ENCODE assay signal across 8 cellular contexts in the genomic region with DNA sequence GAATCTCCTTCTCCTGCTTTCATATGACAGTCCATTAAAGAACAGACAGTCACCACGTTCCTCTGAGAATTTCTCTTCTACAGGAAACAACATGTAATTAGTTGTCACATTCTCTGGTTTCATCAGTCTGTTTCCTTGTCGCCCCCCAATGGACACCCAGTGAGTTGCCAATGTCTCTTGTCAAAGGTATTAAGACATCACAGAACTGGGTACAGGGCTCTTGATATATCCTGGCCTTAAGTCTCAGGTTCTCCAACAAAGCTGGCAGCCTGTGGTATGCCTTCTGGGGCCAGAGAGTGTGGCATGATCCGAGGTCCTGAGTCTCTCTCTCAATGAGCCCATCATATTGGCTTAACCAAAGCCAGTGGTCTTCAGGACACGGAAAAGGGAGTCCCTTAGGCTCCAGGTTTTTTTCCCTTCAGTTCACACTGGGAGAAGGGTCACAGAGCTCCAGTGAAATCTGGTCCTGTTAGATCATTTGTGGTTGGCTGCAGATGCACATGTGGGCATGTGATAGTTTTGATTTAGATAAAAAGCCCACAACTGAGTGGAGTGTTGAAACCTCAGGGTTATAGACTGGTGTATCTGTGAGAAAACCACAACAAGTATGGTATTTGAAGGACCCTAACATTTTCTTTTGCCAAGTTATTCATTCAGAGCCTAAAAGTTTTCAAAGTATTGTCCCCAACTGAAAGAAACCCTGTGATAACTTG. TPM values are rescaled to one million over a fixed set of nuclear protein-coding genes. Genes with fewer than 3 reads are reported as not detected.
DNase-seq lines count a peak whose midpoint lies in the region; ATAC-seq, FAIRE-seq and TF ChIP-seq lines count a peak whose summit lies in the region.

No MANE protein-coding gene starts in this region.

- H2BK5ac ChIP-seq in trophoblast cell (ENCODE audit: low read depth, low read length, poor library complexity) = no peak overlapping the region

- H2BK12ac ChIP-seq in trophoblast cell (ENCODE audit: low read length) = no peak overlapping the region

- no peaks in the 10 kb centered on the region for H3K9me3 ChIP-seq in trophoblast cell (ENCODE audit: insufficient read depth, low read depth, low read length)

- H3K4me2 ChIP-seq in trophoblast cell (ENCODE audit: low read length) = no peak overlapping the region

- H3K27me3 ChIP-seq in trophoblast cell (ENCODE audit: insufficient read depth, low read length) = no peaks in the 10 kb centered on the region

- peaks cover 2% of the 10 kb centered on the region for H3K79me2 ChIP-seq in trophoblast cell (ENCODE audit: control insufficient read depth, insufficient read depth, low read length, poor library complexity)

- H2BK120ac ChIP-seq in trophoblast cell (ENCODE audit: insufficient read depth, low read length, poor library complexity) = no peak overlapping the region

- H4K12ac ChIP-seq in trophoblast cell (ENCODE audit: low read depth, low read length) = no peak overlapping the region

- DNase-seq in D721Med (ENCODE audit: insufficient read length, low spot score) (no peak), HS-5 (ENCODE audit: low read depth) (peak; percentile 38), fibroblast of peridontal ligament (ENCODE audit: extremely low read depth) (peak; percentile 52), trophoblast cell (peak; percentile 20 to 64)
- DNase-seq in stimulated activated naive CD4-positive, alpha-beta T cell (lab: John Stamatoyannopoulos, UW) = no peak

- H2AFZ ChIP-seq in trophoblast cell (ENCODE audit: insufficient read depth, low read length, poor library complexity) = no peak overlapping the region

- H3K36me3 ChIP-seq in trophoblast cell (ENCODE audit: control insufficient read depth in 1 of 2, insufficient read depth in 2 of 2, low read length in 2 of 2) = no peaks in the 10 kb centered on the region

- no peak for FAIRE-seq in D721Med (lab: Jason Lieb, UNC)

- no peak overlapping the region for H4K91ac ChIP-seq in trophoblast cell (ENCODE audit: low read depth, low read length)

- H4K8ac ChIP-seq in trophoblast cell (ENCODE audit: low read depth, low read length) = no peak overlapping the region

- no CpG with 5 or more reads among the region's 4 CpGs for WGBS in trophoblast cell (ENCODE audit: extremely low coverage, insufficient coverage, insufficient read length)

- no peak overlapping the region for H3K4me3 ChIP-seq in trophoblast cell (ENCODE audit: low read depth, low read length)

- no peak overlapping the region for H3K4ac ChIP-seq in trophoblast cell (ENCODE audit: low read depth, low read length)

- H2AK5ac ChIP-seq in trophoblast cell (ENCODE audit: low read length) = no peak overlapping the region

- H3K79me1 ChIP-seq in trophoblast cell (ENCODE audit: low read length) = no peaks in the 10 kb centered on the region

- no peak overlapping the region for H3K23ac ChIP-seq in trophoblast cell (ENCODE audit: low read length)

- H3K9ac ChIP-seq in trophoblast cell (ENCODE audit: low read length) = no peak overlapping the region

- no peak overlapping the region for H3K18ac ChIP-seq in trophoblast cell (ENCODE audit: low read length)

- ATAC-seq in GM19397 (IDR thresholded peaks at IDR 0.05; ENCODE audit: unreplicated experiment) (peak; percentile 82), SK-N-SH treated with all-trans-retinoic acid at 6 μM for 48 hours (peak; percentile 68; the same call in 2 of the 3 replicates), GM21423 (IDR thresholded peaks at IDR 0.05; ENCODE audit: unreplicated experiment) (no peak)

- no peak overlapping the region for H3K14ac ChIP-seq in trophoblast cell (ENCODE audit: low read length)

- no peak overlapping the region for H3K27ac ChIP-seq in trophoblast cell (ENCODE audit: low read depth, low read length)

- TF ChIP-seq CTCF in D721Med (IDR thresholded peaks at IDR 0.05; ENCODE audit: insufficient read depth, missing control alignments) = peak; percentile 42

- H3K4me1 ChIP-seq in trophoblast cell (ENCODE audit: control insufficient read depth in 1 of 2, insufficient read depth in 2 of 2, low read length in 2 of 2) = peaks cover 3 to 5% of the 10 kb centered on the region in 2 experiments

TF ChIP-seq in SK-N-SH treated with all-trans-retinoic acid at 6 μM for 48 hours, 23 proteins besides CTCF, POLR2A, EP300 and RAD21 (continues in another document):
- TF ChIP-seq, protein P1, sequence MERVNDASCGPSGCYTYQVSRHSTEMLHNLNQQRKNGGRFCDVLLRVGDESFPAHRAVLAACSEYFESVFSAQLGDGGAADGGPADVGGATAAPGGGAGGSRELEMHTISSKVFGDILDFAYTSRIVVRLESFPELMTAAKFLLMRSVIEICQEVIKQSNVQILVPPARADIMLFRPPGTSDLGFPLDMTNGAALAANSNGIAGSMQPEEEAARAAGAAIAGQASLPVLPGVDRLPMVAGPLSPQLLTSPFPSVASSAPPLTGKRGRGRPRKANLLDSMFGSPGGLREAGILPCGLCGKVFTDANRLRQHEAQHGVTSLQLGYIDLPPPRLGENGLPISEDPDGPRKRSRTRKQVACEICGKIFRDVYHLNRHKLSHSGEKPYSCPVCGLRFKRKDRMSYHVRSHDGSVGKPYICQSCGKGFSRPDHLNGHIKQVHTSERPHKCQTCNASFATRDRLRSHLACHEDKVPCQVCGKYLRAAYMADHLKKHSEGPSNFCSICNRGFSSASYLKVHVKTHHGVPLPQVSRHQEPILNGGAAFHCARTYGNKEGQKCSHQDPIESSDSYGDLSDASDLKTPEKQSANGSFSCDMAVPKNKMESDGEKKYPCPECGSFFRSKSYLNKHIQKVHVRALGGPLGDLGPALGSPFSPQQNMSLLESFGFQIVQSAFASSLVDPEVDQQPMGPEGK (CRISPR knock-in tag; IDR thresholded peaks at IDR 0.05; ENCODE audit: borderline replicate concordance) = no peak
- no peak for TF ChIP-seq ZNF565 (CRISPR knock-in tag; conservative IDR thresholded peaks at IDR 0.05; ENCODE audit: low read depth)
- no peak for TF ChIP-seq POU6F1 (CRISPR knock-in tag; IDR thresholded peaks at IDR 0.05; ENCODE audit: borderline replicate concordance, low read depth)
- TF ChIP-seq ARNTL (CRISPR knock-in tag; IDR thresholded peaks at IDR 0.05; ENCODE audit: borderline replicate concordance, low read depth) = no peak
- TF ChIP-seq ZNF70 (CRISPR knock-in tag; IDR thresholded peaks at IDR 0.05) = no peak
- no peak for TF ChIP-seq ZFP3 (CRISPR knock-in tag; IDR thresholded peaks at IDR 0.05)
- no peak for TF ChIP-seq ISL1 (CRISPR knock-in tag; IDR thresholded peaks at IDR 0.05)
- TF ChIP-seq ESRRG (CRISPR knock-in tag; IDR thresholded peaks at IDR 0.05) = no peak
- TF ChIP-seq, protein P2, sequence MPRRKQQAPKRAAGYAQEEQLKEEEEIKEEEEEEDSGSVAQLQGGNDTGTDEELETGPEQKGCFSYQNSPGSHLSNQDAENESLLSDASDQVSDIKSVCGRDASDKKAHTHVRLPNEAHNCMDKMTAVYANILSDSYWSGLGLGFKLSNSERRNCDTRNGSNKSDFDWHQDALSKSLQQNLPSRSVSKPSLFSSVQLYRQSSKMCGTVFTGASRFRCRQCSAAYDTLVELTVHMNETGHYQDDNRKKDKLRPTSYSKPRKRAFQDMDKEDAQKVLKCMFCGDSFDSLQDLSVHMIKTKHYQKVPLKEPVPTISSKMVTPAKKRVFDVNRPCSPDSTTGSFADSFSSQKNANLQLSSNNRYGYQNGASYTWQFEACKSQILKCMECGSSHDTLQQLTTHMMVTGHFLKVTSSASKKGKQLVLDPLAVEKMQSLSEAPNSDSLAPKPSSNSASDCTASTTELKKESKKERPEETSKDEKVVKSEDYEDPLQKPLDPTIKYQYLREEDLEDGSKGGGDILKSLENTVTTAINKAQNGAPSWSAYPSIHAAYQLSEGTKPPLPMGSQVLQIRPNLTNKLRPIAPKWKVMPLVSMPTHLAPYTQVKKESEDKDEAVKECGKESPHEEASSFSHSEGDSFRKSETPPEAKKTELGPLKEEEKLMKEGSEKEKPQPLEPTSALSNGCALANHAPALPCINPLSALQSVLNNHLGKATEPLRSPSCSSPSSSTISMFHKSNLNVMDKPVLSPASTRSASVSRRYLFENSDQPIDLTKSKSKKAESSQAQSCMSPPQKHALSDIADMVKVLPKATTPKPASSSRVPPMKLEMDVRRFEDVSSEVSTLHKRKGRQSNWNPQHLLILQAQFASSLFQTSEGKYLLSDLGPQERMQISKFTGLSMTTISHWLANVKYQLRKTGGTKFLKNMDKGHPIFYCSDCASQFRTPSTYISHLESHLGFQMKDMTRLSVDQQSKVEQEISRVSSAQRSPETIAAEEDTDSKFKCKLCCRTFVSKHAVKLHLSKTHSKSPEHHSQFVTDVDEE (CRISPR knock-in tag; IDR thresholded peaks at IDR 0.05) = no peak
- TF ChIP-seq TCF4 (CRISPR knock-in tag; IDR thresholded peaks at IDR 0.05; ENCODE audit: borderline replicate concordance) = no peak
- no peak for TF ChIP-seq ZC3H10 (CRISPR knock-in tag; IDR thresholded peaks at IDR 0.05)
- no peak for TF ChIP-seq ZNF8 (CRISPR knock-in tag; IDR thresholded peaks at IDR 0.05)
- no peak for TF ChIP-seq BACH2 (CRISPR knock-in tag; IDR thresholded peaks at IDR 0.05; ENCODE audit: borderline replicate concordance)
- no peak for TF ChIP-seq RARB (CRISPR knock-in tag; IDR thresholded peaks at IDR 0.05)
- TF ChIP-seq CSDC2 (CRISPR knock-in tag; IDR thresholded peaks at IDR 0.05) = no peak
- no peak for TF ChIP-seq OSR1 (CRISPR knock-in tag; IDR thresholded peaks at IDR 0.05)

RNA-seq across cellular contexts. Expression of gene PRLR, which starts 46.9 kb away (rescaled TPM):
- 7.2 and 7.7 TPM in 2 replicates for polyA plus RNA-seq in trophoblast cell (2013)

Comparison
In these comparisons a context has a peak if more than half of its experiments do, and no peak if none do; other contexts are left out.
1. DNase-seq: peak in HS-5 (single experiment), fibroblast of peridontal ligament (single experiment) and trophoblast cell (2 of 2); none in D721Med (single experiment) and stimulated activated naive CD4-positive, alpha-beta T cell (0 of 6).